ENCODE assay signal across 20 cellular contexts in genomic region chr18:43934322-43935050, GRCh38.
"Had no signal": no experiment of that assay in that cellular context is flagged by ENCODE, and none has a peak within 500 bp of the region (broad histone marks: within the 10 kb centered on the region; RNA-seq: fewer than 3 reads in every experiment).

No MANE protein-coding gene starts in this region.

- H3K4me1 ChIP-seq: ascending aorta, prostate gland, right lobe of liver, testis had no signal

- H3K9me3 ChIP-seq: ascending aorta, prostate gland, right lobe of liver, testis had no signal

- H3K4me3 Mint-ChIP-seq: activated CD8-positive, alpha-beta T cell treated with anti-CD3 and anti-CD28 coated beads for 36 hours; activated T-helper 1 cell treated with anti-CD3 and anti-CD28 coated beads, Interleukin-12 subunit alpha, Interleukin-12 subunit beta, Interleukin-2, Interleukin-4 antibody, amounts not matched to agents 30 ng/mL and 10 ng/mL and 1 ng/mL, durations not matched to agents 14 hours and 24 hours and 36 hours; naive B cell; T-cell had no signal

- H3K4me1 Mint-ChIP-seq: naive B cell, T-cell had no signal

- H3K36me3 ChIP-seq: ascending aorta, cardiac muscle cell, prostate gland, right lobe of liver, WERI-Rb-1 had no signal

- H3K27me3 ChIP-seq: ascending aorta, cardiac muscle cell, right lobe of liver, testis had no signal

- DNase-seq: activated CD4-positive, alpha-beta T cell treated with anti-CD3 and anti-CD28 coated beads for 4 hours; activated CD8-positive, alpha-beta memory T cell treated with anti-CD3 and anti-CD28 coated beads, Interleukin-2, amount 50 U/mL, for 48 hours; activated CD8-positive, alpha-beta T cell treated with anti-CD3 and anti-CD28 coated beads for 36 hours; activated naive CD4-positive, alpha-beta T cell; hippocampal formation; kidney glomerular epithelial cell; midbrain; naive B cell; right lobe of liver; stimulated activated CD4-positive, alpha-beta T cell treated with anti-CD3 and anti-CD28 coated beads, Interleukin-12 subunit alpha, Interleukin-12 subunit beta, amount 100 ng/mL, for 4 hours; stimulated activated CD4-positive, alpha-beta T cell treated with anti-CD3 and anti-CD28 coated beads, Interleukin-2, amount 100 ng/mL, for 48 hours; stimulated activated naive CD8-positive, alpha-beta T cell treated with anti-CD3 and anti-CD28 coated beads, Interleukin-15, Interleukin-2, amounts not matched to agents 100 U/mL and 50 U/mL, for 24 hours; T-cell; T1000; testis; WERI-Rb-1 had no signal

- ATAC-seq: activated CD8-positive, alpha-beta T cell treated with anti-CD3 and anti-CD28 coated beads for 36 hours; stimulated activated naive CD8-positive, alpha-beta T cell treated with anti-CD3 and anti-CD28 coated beads, Interleukin-15, Interleukin-2, amounts not matched to agents 100 U/mL and 50 U/mL, for 24 hours; T-cell had no signal

- H3K27me3 Mint-ChIP-seq: activated CD8-positive, alpha-beta T cell treated with anti-CD3 and anti-CD28 coated beads for 36 hours; naive B cell; T-cell had no signal

- H3K4me3 ChIP-seq: ascending aorta, cardiac muscle cell, prostate gland, right lobe of liver, testis had no signal

- H3K27ac ChIP-seq: ascending aorta, cardiac muscle cell, testis, WERI-Rb-1 had no signal

- H3K27ac Mint-ChIP-seq: activated CD8-positive, alpha-beta T cell treated with anti-CD3 and anti-CD28 coated beads for 36 hours; activated T-helper 1 cell treated with anti-CD3 and anti-CD28 coated beads, Interleukin-12 subunit alpha, Interleukin-12 subunit beta, Interleukin-2, Interleukin-4 antibody, amounts not matched to agents 30 ng/mL and 10 ng/mL and 1 ng/mL, durations not matched to agents 14 hours and 24 hours and 36 hours; naive B cell; T-cell had no signal

- H3K36me3 Mint-ChIP-seq: naive B cell, T-cell had no signal
